In genomic region chr9:130927995-130928900, GRCh38 we compare ENCODE assay signal across 2 cellular contexts.
A peak's percentile ranks its signal among the peaks of the same experiment; 100 is the strongest.
TF ChIP-seq lines count a peak whose summit lies in the region.

No MANE protein-coding gene starts in this region.

TF ChIP-seq in HCT116, 20 proteins besides CTCF, POLR2A, EP300 and RAD21:
- TF ChIP-seq POLR2AphosphoS5 (IDR thresholded peaks at IDR 0.05; ENCODE audit: low read depth, low read length) (peak; percentile 59; the same call in 1 of the 2 replicates), YY1 (IDR thresholded peaks at IDR 0.05; ENCODE audit: extremely low read depth, insufficient replicate concordance, low read depth, low read length) (peak; percentile 79), JUND (IDR thresholded peaks at IDR 0.05) (no peak)
TF ChIP-seq in HCT116: peak in this region for 2.

TF ChIP-seq in SK-N-SH, 30 proteins besides CTCF, POLR2A, EP300 and RAD21:
- TF ChIP-seq, protein P1, sequence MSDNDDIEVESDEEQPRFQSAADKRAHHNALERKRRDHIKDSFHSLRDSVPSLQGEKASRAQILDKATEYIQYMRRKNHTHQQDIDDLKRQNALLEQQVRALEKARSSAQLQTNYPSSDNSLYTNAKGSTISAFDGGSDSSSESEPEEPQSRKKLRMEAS (IDR thresholded peaks at IDR 0.05; ENCODE audit: low read depth), result peak; percentile 20
- TF ChIP-seq SMC3 (IDR thresholded peaks at IDR 0.05; ENCODE audit: low read depth, low read length) (no peak), NFIC (IDR thresholded peaks at IDR 0.05; ENCODE audit: borderline replicate concordance) (peak; percentile 96), FOSL2 (IDR thresholded peaks at IDR 0.05; ENCODE audit: borderline replicate concordance, low read depth) (peak; percentile 67), POLR2AphosphoS5 (IDR thresholded peaks at IDR 0.05; ENCODE audit: low read depth, low read length) (no peak; the same call in 1 of the 2 replicates), TEAD4 (IDR thresholded peaks at IDR 0.05; ENCODE audit: borderline replicate concordance, insufficient read depth) (peak; percentile 25; the same call in 1 of the 2 replicates), TCF12 (IDR thresholded peaks at IDR 0.05) (peak; percentile 44), YY1 (IDR thresholded peaks at IDR 0.05; ENCODE audit: low read depth) (peak; percentile 66; the same call in 1 of the 2 replicates), JUND (IDR thresholded peaks at IDR 0.05) (peak; percentile 53), TAF1 (IDR thresholded peaks at IDR 0.05; ENCODE audit: borderline replicate concordance, low read depth, low read length) (0 out of 2 replicates have a peak, but pooled peaks have one; percentile 6)
- TF ChIP-seq, protein P2, sequence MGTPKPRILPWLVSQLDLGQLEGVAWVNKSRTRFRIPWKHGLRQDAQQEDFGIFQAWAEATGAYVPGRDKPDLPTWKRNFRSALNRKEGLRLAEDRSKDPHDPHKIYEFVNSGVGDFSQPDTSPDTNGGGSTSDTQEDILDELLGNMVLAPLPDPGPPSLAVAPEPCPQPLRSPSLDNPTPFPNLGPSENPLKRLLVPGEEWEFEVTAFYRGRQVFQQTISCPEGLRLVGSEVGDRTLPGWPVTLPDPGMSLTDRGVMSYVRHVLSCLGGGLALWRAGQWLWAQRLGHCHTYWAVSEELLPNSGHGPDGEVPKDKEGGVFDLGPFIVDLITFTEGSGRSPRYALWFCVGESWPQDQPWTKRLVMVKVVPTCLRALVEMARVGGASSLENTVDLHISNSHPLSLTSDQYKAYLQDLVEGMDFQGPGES (IDR thresholded peaks at IDR 0.05; ENCODE audit: low read depth, low read length), result no peak
- TF ChIP-seq, protein P3, sequence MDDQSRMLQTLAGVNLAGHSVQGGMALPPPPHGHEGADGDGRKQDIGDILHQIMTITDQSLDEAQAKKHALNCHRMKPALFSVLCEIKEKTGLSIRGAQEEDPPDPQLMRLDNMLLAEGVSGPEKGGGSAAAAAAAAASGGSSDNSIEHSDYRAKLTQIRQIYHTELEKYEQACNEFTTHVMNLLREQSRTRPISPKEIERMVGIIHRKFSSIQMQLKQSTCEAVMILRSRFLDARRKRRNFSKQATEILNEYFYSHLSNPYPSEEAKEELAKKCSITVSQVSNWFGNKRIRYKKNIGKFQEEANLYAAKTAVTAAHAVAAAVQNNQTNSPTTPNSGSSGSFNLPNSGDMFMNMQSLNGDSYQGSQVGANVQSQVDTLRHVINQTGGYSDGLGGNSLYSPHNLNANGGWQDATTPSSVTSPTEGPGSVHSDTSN (IDR thresholded peaks at IDR 0.05), result peak; percentile 74
- TF ChIP-seq, protein P4, sequence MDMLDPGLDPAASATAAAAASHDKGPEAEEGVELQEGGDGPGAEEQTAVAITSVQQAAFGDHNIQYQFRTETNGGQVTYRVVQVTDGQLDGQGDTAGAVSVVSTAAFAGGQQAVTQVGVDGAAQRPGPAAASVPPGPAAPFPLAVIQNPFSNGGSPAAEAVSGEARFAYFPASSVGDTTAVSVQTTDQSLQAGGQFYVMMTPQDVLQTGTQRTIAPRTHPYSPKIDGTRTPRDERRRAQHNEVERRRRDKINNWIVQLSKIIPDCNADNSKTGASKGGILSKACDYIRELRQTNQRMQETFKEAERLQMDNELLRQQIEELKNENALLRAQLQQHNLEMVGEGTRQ (IDR thresholded peaks at IDR 0.05; ENCODE audit: borderline replicate concordance, low read depth, low read length), result no peak
